Comparison of ENCODE assay signal across 17 cellular contexts in genomic region chr5:174790906-174791305, GRCh38.
"Had no signal": no experiment of that assay in that cellular context is flagged by ENCODE, and none has a peak within 500 bp of the region (broad histone marks: within the 10 kb centered on the region; RNA-seq: fewer than 3 reads in every experiment).

No MANE protein-coding gene starts in this region.

- H3K4me3 ChIP-seq: skin epidermis, suprapubic skin, transverse colon, vagina had no signal

- H3K4me1 Mint-ChIP-seq: activated CD4-positive, alpha-beta memory T cell treated with anti-CD3 and anti-CD28 coated beads, Interleukin-2, amount 10 ng/mL, durations not matched to agents 7 days and 5 days; activated CD8-positive, alpha-beta memory T cell treated with anti-CD3 and anti-CD28 coated beads, Interleukin-2, amount 10 ng/mL, durations not matched to agents 7 days and 5 days had no signal

- H3K4me1 ChIP-seq: vagina had no signal

- H3K9me3 ChIP-seq: suprapubic skin, transverse colon had no signal

- H3K27me3 ChIP-seq: vagina had no signal

- H3K27ac Mint-ChIP-seq: activated CD4-positive, alpha-beta memory T cell treated with anti-CD3 and anti-CD28 coated beads, Interleukin-2, amount 10 ng/mL, durations not matched to agents 7 days and 5 days; activated CD8-positive, alpha-beta memory T cell treated with anti-CD3 and anti-CD28 coated beads, Interleukin-2, amount 10 ng/mL, durations not matched to agents 7 days and 5 days; activated naive CD8-positive, alpha-beta T cell treated with anti-CD3 and anti-CD28 coated beads for 36 hours; dendritic cell treated with granulocyte-macrophage colony-stimulating factor and Interleukin-4, amounts not matched to agents 40 ng/mL and 50 ng/mL, for 4 days; nephron progenitor cell; stimulated activated naive CD8-positive, alpha-beta T cell treated with anti-CD3 and anti-CD28 coated beads, Interleukin-15, amount 100 ng/mL, for 72 hours had no signal

- DNase-seq: activated CD4-positive, alpha-beta memory T cell treated with anti-CD3 and anti-CD28 coated beads, Interleukin-2, amount 10 ng/mL, durations not matched to agents 7 days and 5 days; activated CD8-positive, alpha-beta memory T cell treated with anti-CD3 and anti-CD28 coated beads, Interleukin-2, amount 10 ng/mL, durations not matched to agents 7 days and 5 days; activated naive CD4-positive, alpha-beta T cell; activated naive CD8-positive, alpha-beta T cell treated with anti-CD3 and anti-CD28 coated beads for 36 hours; amniotic stem cell; effector memory CD4-positive, alpha-beta T cell; left cardiac atrium; mesendoderm; nephron progenitor cell; nucleus accumbens; stimulated activated CD4-positive, alpha-beta T cell treated with anti-CD3 and anti-CD28 coated beads, Interleukin-4, amount 100 ng/mL, for 1 hour; stimulated activated naive CD8-positive, alpha-beta T cell treated with anti-CD3 and anti-CD28 coated beads, Interleukin-15, amount 100 ng/mL, for 72 hours; transverse colon had no signal

- H3K4me3 Mint-ChIP-seq: activated CD4-positive, alpha-beta memory T cell treated with anti-CD3 and anti-CD28 coated beads, Interleukin-2, amount 10 ng/mL, durations not matched to agents 7 days and 5 days; activated CD8-positive, alpha-beta memory T cell treated with anti-CD3 and anti-CD28 coated beads, Interleukin-2, amount 10 ng/mL, durations not matched to agents 7 days and 5 days; activated naive CD8-positive, alpha-beta T cell treated with anti-CD3 and anti-CD28 coated beads for 36 hours; dendritic cell treated with granulocyte-macrophage colony-stimulating factor and Interleukin-4, amounts not matched to agents 40 ng/mL and 50 ng/mL, for 4 days; nephron progenitor cell; stimulated activated naive CD8-positive, alpha-beta T cell treated with anti-CD3 and anti-CD28 coated beads, Interleukin-15, amount 100 ng/mL, for 72 hours had no signal

- H3K27ac ChIP-seq: skin epidermis, suprapubic skin, transverse colon, vagina had no signal

- H3K27me3 Mint-ChIP-seq: activated CD4-positive, alpha-beta memory T cell treated with anti-CD3 and anti-CD28 coated beads, Interleukin-2, amount 10 ng/mL, durations not matched to agents 7 days and 5 days had no signal

- H3K36me3 Mint-ChIP-seq: activated CD8-positive, alpha-beta memory T cell treated with anti-CD3 and anti-CD28 coated beads, Interleukin-2, amount 10 ng/mL, durations not matched to agents 7 days and 5 days; activated naive CD8-positive, alpha-beta T cell treated with anti-CD3 and anti-CD28 coated beads for 36 hours had no signal

- H3K36me3 ChIP-seq: suprapubic skin, transverse colon, vagina had no signal

- ATAC-seq: activated CD8-positive, alpha-beta memory T cell treated with anti-CD3 and anti-CD28 coated beads, Interleukin-2, amount 10 ng/mL, durations not matched to agents 7 days and 5 days; left cardiac atrium; stimulated activated naive CD8-positive, alpha-beta T cell treated with anti-CD3 and anti-CD28 coated beads, Interleukin-15, amount 100 ng/mL, for 72 hours had no signal

- H3K9me3 Mint-ChIP-seq: activated CD4-positive, alpha-beta memory T cell treated with anti-CD3 and anti-CD28 coated beads, Interleukin-2, amount 10 ng/mL, durations not matched to agents 7 days and 5 days; activated naive CD8-positive, alpha-beta T cell treated with anti-CD3 and anti-CD28 coated beads for 36 hours; dendritic cell treated with granulocyte-macrophage colony-stimulating factor and Interleukin-4, amounts not matched to agents 40 ng/mL and 50 ng/mL, for 4 days; stimulated activated naive CD8-positive, alpha-beta T cell treated with anti-CD3 and anti-CD28 coated beads, Interleukin-15, amount 100 ng/mL, for 72 hours had no signal
